Comparison of ENCODE assay signal across 8 cellular contexts in the genomic region with DNA sequence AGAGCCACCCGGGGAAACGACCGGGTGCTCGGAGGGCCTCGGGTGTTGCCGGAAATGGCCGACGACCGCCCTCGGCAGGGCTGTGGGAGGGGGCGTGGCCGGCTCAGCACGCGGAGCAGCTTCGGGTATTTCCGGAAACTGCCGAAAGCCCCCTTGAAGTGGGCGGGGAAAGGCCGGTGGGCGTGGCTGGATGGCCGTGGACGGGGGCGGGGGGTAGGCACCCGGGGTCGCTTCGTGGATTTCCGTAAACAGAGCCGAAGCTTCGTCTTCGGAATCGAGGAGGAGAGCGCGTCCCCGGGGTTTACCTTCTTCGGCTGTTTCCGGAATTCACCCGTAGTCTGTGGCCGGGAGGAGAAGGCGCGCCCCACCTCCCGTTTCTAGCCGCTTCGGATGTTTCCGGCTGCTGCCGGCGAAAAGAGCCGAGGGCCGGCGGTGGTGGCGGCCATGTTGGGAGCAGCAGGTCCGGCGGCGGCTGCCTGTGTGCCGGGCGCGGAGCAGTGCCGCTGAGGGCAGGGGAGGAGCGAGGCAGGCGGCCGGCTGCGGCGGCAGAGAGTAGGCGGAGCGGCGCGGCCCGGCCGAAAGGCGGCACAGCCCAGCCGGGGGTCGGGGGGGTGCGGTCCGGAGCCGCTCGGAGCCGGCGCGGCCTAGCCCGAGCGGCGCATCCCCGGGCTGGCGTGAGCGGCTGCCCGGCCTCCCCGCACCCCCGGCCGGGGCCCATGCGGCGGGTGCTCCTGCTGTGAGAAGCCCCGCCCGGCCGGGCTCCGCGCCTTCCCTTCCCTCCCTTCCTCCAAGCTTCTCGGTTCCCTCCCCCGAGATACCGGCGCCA. TPM values are rescaled to one million over a fixed set of nuclear protein-coding genes. Genes with fewer than 3 reads are reported as not detected.
DNase-seq lines count a peak whose midpoint lies in the region; ATAC-seq and TF ChIP-seq lines count a peak whose summit lies in the region.

A gene (plus strand): TSS at position 429 of the 826 bp plus-strand sequence. CDS start 397 bp downstream, at position 826.

- peak within 1 kb of the TSS; percentile 86 to 90 for H3K4me3 ChIP-seq in left lung

- ATAC-seq in GM19395 (IDR thresholded peaks at IDR 0.05; ENCODE audit: unreplicated experiment) (peak; percentile 80), HG03565 (IDR thresholded peaks at IDR 0.05; ENCODE audit: unreplicated experiment) (peak; percentile 55), left lung (peak; percentile 87)

- intact Hi-C loops in dendritic cell treated with granulocyte-macrophage colony-stimulating factor and Interleukin-4, amounts not matched to agents 40 ng/mL and 50 ng/mL, for 4 days (cut with micrococcal nuclease) = loop anchor here (1.0 to 10.0 kb wide), 4 partner anchors 33 to 100 kb away; a partner anchor contains a TSS
- intact Hi-C loops in left lung (cut with DNase I) = loop anchor here (5.0 to 10.0 kb wide), 3 partner anchors 103 to 316 kb away; no protein-coding TSS in a partner anchor

- H3K27me3 ChIP-seq in left lung = no peaks in the 10 kb centered on the region

- peaks cover 36 to 55% of the 10 kb centered on the region in 2 donors for H3K4me1 ChIP-seq in left lung

- peaks cover 0 to 24% of the 10 kb centered on the region in 2 donors for H3K36me3 ChIP-seq in left lung

- H3K4me1 Mint-ChIP-seq in dendritic cell treated with granulocyte-macrophage colony-stimulating factor and Interleukin-4, amounts not matched to agents 40 ng/mL and 50 ng/mL, for 4 days (ENCODE audit: low read depth) = peaks cover 60% of the 10 kb centered on the region

- TF ChIP-seq CTCF in C4-2B (conservative IDR thresholded peaks at IDR 0.05) (no peak), left lung (IDR thresholded peaks at IDR 0.05) (no peak)

- H3K9me3 ChIP-seq in left lung = no peaks in the 10 kb centered on the region

- no peaks in the 10 kb centered on the region for H3K27me3 Mint-ChIP-seq in dendritic cell treated with granulocyte-macrophage colony-stimulating factor and Interleukin-4, amounts not matched to agents 40 ng/mL and 50 ng/mL, for 4 days

- peak within 1 kb of the TSS; percentile 93 for H3K27ac ChIP-seq in C4-2B
- H3K27ac ChIP-seq in left lung = peak within 1 kb of the TSS; percentile 85 to 97

- DNase-seq in NCI-H774 (lab: John Stamatoyannopoulos, UW) = peak; percentile 100
- DNase-seq in activated CD4-positive, alpha-beta T cell treated with anti-CD3 and anti-CD28 coated beads, Interleukin-2, amount 50 U/mL, for 4 hours = peak; percentile 99 to 100
- peak; percentile 97 to 98 for DNase-seq in left lung
- peak; percentile 100 for DNase-seq in stimulated activated CD4-positive, alpha-beta T cell treated with anti-CD3 and anti-CD28 coated beads, Interleukin-2, amount 100 ng/mL, for 48 hours

- H3K9me3 Mint-ChIP-seq in dendritic cell treated with granulocyte-macrophage colony-stimulating factor and Interleukin-4, amounts not matched to agents 40 ng/mL and 50 ng/mL, for 4 days = no peaks in the 10 kb centered on the region

- H3K36me3 Mint-ChIP-seq in dendritic cell treated with granulocyte-macrophage colony-stimulating factor and Interleukin-4, amounts not matched to agents 40 ng/mL and 50 ng/mL, for 4 days (ENCODE audit: low read depth) = peaks cover 47% of the 10 kb centered on the region

- peak within 1 kb of the TSS; percentile 86 for H3K4me3 Mint-ChIP-seq in dendritic cell treated with granulocyte-macrophage colony-stimulating factor and Interleukin-4, amounts not matched to agents 40 ng/mL and 50 ng/mL, for 4 days

- peak within 1 kb of the TSS; percentile 92 for H3K27ac Mint-ChIP-seq in dendritic cell treated with granulocyte-macrophage colony-stimulating factor and Interleukin-4, amounts not matched to agents 40 ng/mL and 50 ng/mL, for 4 days

RNA-seq across cellular contexts. Expression of the gene that starts here (rescaled TPM):
- total RNA-seq in left lung = 10 to 100 TPM; 38.9 to 45.5 TPM

Comparison
In these comparisons a context has a peak if more than half of its experiments do, and no peak if none do; other contexts are left out.
1. Peak in every context shown above with its lines: DNase-seq, ATAC-seq, H3K4me3 ChIP-seq and H3K27ac ChIP-seq.